22 cellular contexts compared by ENCODE assay signal in the genomic region with DNA sequence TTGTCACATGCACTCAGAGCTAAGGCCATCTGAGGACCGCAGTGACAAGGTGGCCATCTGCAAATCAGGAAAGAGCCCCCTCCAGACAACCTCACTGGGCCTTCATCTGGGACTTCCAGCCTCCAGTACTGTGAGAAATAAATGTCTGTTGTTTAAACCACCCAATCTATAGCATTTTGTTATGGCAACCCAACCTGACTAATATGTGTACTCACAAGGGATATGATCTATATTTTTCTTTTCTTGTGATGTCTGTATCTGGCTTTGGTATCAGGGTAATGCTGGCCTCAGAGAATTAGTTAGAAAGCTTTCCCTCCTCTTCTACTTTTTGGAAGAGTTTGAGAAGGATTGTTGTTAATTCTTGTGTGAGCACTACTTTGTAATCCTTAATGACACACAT. TPM values are rescaled to one million over a fixed set of nuclear protein-coding genes. Genes with fewer than 3 reads are reported as not detected.
A peak's percentile ranks its signal among the peaks of the same experiment; 100 is the strongest.
DNase-seq lines count a peak whose midpoint lies in the region; ATAC-seq, FAIRE-seq and TF ChIP-seq lines count a peak whose summit lies in the region.
"Had no signal": no experiment of that assay in that cellular context is flagged by ENCODE, and none has a peak within 500 bp of the region (broad histone marks: within the 10 kb centered on the region; RNA-seq: fewer than 3 reads in every experiment).

No MANE protein-coding gene starts in this region.

- no peak for DNase-seq in activated T-cell treated with anti-CD3 and anti-CD28 coated beads, Interleukin-2, amount 50 U/mL, for 72 hours
- DNase-seq in activated T-cell treated with anti-CD3 and anti-CD28 coated beads for 4 hours (no peak), A549 (ENCODE audit: low read depth in 1 of 2, low spot score in 1 of 2) (no peak), urothelium cell line (ENCODE audit: low spot score) (no peak)
- DNase-seq: 8988T; AML-193; Caco-2; Calu3; CD4-positive, alpha-beta T cell; CD8-positive, alpha-beta T cell; DMS79 treated with DMSO at 0.1 percent for 48 hours; GF-D8 had no signal

- peaks cover 0 to 1% of the 10 kb centered on the region in 2 donors for H3K36me3 Mint-ChIP-seq in activated T-cell treated with anti-CD3 and anti-CD28 coated beads, Interleukin-2, amount 50 U/mL, for 72 hours (ENCODE audit: insufficient read depth in 2 of 2)
- no peaks in the 10 kb centered on the region for H3K36me3 Mint-ChIP-seq in activated T-helper 17 cell treated with anti-CD3 and anti-CD28 coated beads, Interleukin-2, amount 50 U/mL, for 72 hours (ENCODE audit: low read depth)
- H3K36me3 Mint-ChIP-seq: CD8-positive, alpha-beta T cell had no signal

- CTCF ChIA-PET in A549 (lab: Yijun Ruan, JAX) = interaction anchor here (2.2 kb wide), 1 partner anchor 21 kb away, joined by 8 read pairs; no protein-coding TSS in a partner anchor

- H3K4me1 Mint-ChIP-seq in activated T-cell treated with anti-CD3 and anti-CD28 coated beads, Interleukin-2, amount 50 U/mL, for 72 hours (ENCODE audit: low read depth) = peaks cover 37% of the 10 kb centered on the region
- H3K4me1 Mint-ChIP-seq in activated T-helper 17 cell treated with anti-CD3 and anti-CD28 coated beads, Interleukin-2, amount 50 U/mL, for 72 hours = peaks cover 12% of the 10 kb centered on the region

- H3K9me3 Mint-ChIP-seq in activated T-cell treated with anti-CD3 and anti-CD28 coated beads, Interleukin-2, amount 50 U/mL, for 72 hours = no peaks in the 10 kb centered on the region
- no peaks in the 10 kb centered on the region for H3K9me3 Mint-ChIP-seq in activated T-helper 17 cell treated with anti-CD3 and anti-CD28 coated beads, Interleukin-2, amount 50 U/mL, for 72 hours
- H3K9me3 Mint-ChIP-seq: CD4-positive, alpha-beta T cell; CD8-positive, alpha-beta T cell had no signal

- H3K4me3 Mint-ChIP-seq in activated T-cell treated with anti-CD3 and anti-CD28 coated beads, Interleukin-2, amount 50 U/mL, for 72 hours = no peak overlapping the region
- no peak overlapping the region for H3K4me3 Mint-ChIP-seq in activated T-helper 17 cell treated with anti-CD3 and anti-CD28 coated beads, Interleukin-2, amount 50 U/mL, for 72 hours
- H3K4me3 Mint-ChIP-seq: B cell; CD4-positive, alpha-beta T cell; CD8-positive, alpha-beta T cell had no signal

- no peak overlapping the region for H3K4me2 ChIP-seq in A549
- H3K4me2 ChIP-seq: BLaER1 treated with 17β-estradiol and CSF1 and Interleukin-3, amounts not matched to agents 10 nM and 100 nM had no signal

- no peak overlapping the region for H3K27ac Mint-ChIP-seq in activated T-cell treated with anti-CD3 and anti-CD28 coated beads, Interleukin-2, amount 50 U/mL, for 72 hours
- no peak overlapping the region for H3K27ac Mint-ChIP-seq in activated T-helper 17 cell treated with anti-CD3 and anti-CD28 coated beads, Interleukin-2, amount 50 U/mL, for 72 hours
- H3K27ac Mint-ChIP-seq: B cell; CD4-positive, alpha-beta T cell; CD8-positive, alpha-beta T cell had no signal

- TF ChIP-seq EP300 in A549 (IDR thresholded peaks at IDR 0.05) = no peak

- H3K9me3 ChIP-seq in A549 = no peaks in the 10 kb centered on the region
- H3K9me3 ChIP-seq: Caco-2 had no signal

- H3K4me3 ChIP-seq in A549 = no peak overlapping the region
- H3K4me3 ChIP-seq: BLaER1 treated with 17β-estradiol and CSF1 and Interleukin-3, amounts not matched to agents 10 nM and 100 nM had no signal

- TF ChIP-seq RAD21 in A549 (conservative IDR thresholded peaks at IDR 0.05 in 1 of 2, IDR thresholded peaks at IDR 0.05 in 1 of 2) = no peak

- POLR2A ChIA-PET in A549 (lab: Yijun Ruan, JAX) = no interaction called here

- peaks cover 9% of the 10 kb centered on the region for H3K27me3 Mint-ChIP-seq in activated T-cell treated with anti-CD3 and anti-CD28 coated beads, Interleukin-2, amount 50 U/mL, for 72 hours (ENCODE audit: low read depth)
- peaks cover 5% of the 10 kb centered on the region for H3K27me3 Mint-ChIP-seq in activated T-helper 17 cell treated with anti-CD3 and anti-CD28 coated beads, Interleukin-2, amount 50 U/mL, for 72 hours

- H3K27ac ChIP-seq in A549 = no peak overlapping the region
- H3K27ac ChIP-seq: BLaER1 treated with 17β-estradiol and CSF1 and Interleukin-3, amounts not matched to agents 10 nM and 100 nM; C4-2B had no signal

- no peak for TF ChIP-seq CTCF in A549 (IDR thresholded peaks at IDR 0.05)

- no peaks in the 10 kb centered on the region for H3K4me1 ChIP-seq in A549
- H3K4me1 ChIP-seq: Caco-2 had no signal

- FAIRE-seq in A549 (lab: Jason Lieb, UNC) (peak; percentile 68), urothelium cell line (lab: Jason Lieb, UNC) (no peak)
- FAIRE-seq: A204.1, D721Med, G401.6, GM12891, GM19239 had no signal

- WGBS in A549 (ENCODE audit: missing lambda C conversion rate) = 83% methylated on average over 1 of the region's 1 CpG

- peak; percentile 55 to 61 for ATAC-seq in activated T-cell treated with anti-CD3 and anti-CD28 coated beads, Interleukin-2, amount 50 U/mL, for 72 hours (replicated peaks in 1 of 2)
- ATAC-seq in A549 (no peak), GM21825 (IDR thresholded peaks at IDR 0.05; ENCODE audit: unreplicated experiment) (no peak)
- peak; percentile 39 for ATAC-seq in activated T-helper 17 cell treated with anti-CD3 and anti-CD28 coated beads, Interleukin-2, amount 50 U/mL, for 72 hours (replicated peaks)
- ATAC-seq: CD8-positive, alpha-beta T cell had no signal

- TF ChIP-seq POLR2A in A549 (IDR thresholded peaks at IDR 0.05; ENCODE audit: low read length) = no peak

TF ChIP-seq in A549, 52 proteins besides CTCF, POLR2A, EP300 and RAD21:
- TF ChIP-seq, protein P1, sequence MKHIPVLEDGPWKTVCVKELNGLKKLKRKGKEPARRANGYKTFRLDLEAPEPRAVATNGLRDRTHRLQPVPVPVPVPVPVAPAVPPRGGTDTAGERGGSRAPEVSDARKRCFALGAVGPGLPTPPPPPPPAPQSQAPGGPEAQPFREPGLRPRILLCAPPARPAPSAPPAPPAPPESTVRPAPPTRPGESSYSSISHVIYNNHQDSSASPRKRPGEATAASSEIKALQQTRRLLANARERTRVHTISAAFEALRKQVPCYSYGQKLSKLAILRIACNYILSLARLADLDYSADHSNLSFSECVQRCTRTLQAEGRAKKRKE (CRISPR knock-in tag; IDR thresholded peaks at IDR 0.05; ENCODE audit: low read depth) = no peak
- TF ChIP-seq NR3C1 (IDR thresholded peaks at IDR 0.05) (no peak), KDM5A (IDR thresholded peaks at IDR 0.05) (no peak)

RNA-seq across cellular contexts. Expression of a gene that starts 37.5 kb away (rescaled TPM):
- 10 to 100 TPM; 55.3 to 58.7 TPM for total RNA-seq in activated T-cell treated with anti-CD3 and anti-CD28 coated beads, Interleukin-2, amount 50 U/mL, for 72 hours
- polyA plus RNA-seq in A549 (2011; rRNA removed) (85.7 and 95.4 TPM in 2 replicates), A549 (2017; fragmentation: RNase III; extraction: RNeasy Plus Mini Kit Qiagen cat#74134 plus additional on column Dnase treatment) (86.9 to 90.0 TPM (median 87.0 TPM) in 3 replicates)
- polyA plus RNA-seq in A549 (2012; cell fraction: cytosol; rRNA removed) = 121 and 136 TPM in 2 replicates
- polyA plus RNA-seq in A549 (2012; cell fraction: nucleus; rRNA removed) = 433 and 486 TPM in 2 replicates
- polyA minus RNA-seq in A549 (2011; rRNA and poly(A)+ RNA removed) = 77.7 and 83.6 TPM in 2 replicates
- 10 to 100 TPM; 40.0 to 46.2 TPM for total RNA-seq in activated T-helper 17 cell treated with anti-CD3 and anti-CD28 coated beads, Interleukin-2, amount 50 U/mL, for 72 hours

Comparison
In these comparisons a context has a peak if more than half of its experiments do, and no peak if none do; other contexts are left out.
1. ATAC-seq: peak in activated T-cell treated with anti-CD3 and anti-CD28 coated beads, Interleukin-2, amount 50 U/mL, for 72 hours (2 of 2) and activated T-helper 17 cell treated with anti-CD3 and anti-CD28 coated beads, Interleukin-2, amount 50 U/mL, for 72 hours (single experiment); none in A549 (0 of 2) and GM21825 (single experiment).